ENCODE assay signal across 8 cellular contexts in the genomic region with DNA sequence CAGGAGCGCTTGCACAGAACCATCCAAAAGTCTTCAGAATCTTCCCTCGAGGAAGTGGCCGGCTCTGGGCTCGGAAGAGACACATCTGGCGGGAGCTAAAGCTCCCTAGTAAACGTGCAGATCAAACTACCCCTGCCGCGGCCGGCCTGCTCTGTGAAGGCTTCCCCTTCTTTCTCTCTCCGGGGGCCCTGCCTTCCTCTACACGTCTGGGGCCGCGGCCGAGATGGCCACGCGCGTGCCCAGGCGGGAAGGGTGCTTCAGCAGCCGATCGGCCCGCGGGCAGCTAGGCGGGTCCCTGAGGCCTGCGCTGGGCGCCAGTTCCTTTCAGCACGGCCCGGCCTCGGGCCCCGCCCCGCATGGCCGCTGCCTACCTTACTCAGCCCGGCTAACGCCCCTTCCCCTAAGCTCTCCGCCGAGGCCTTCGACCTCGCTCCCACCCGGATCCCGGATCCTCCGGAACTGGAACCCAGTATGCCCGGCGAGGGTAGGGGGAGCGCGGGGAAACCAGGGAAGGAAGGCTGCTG. TPM values are rescaled to one million over a fixed set of nuclear protein-coding genes. Genes with fewer than 3 reads are reported as not detected.
A peak's percentile ranks its signal among the peaks of the same experiment; 100 is the strongest.
DNase-seq lines count a peak whose midpoint lies in the region; ATAC-seq and TF ChIP-seq lines count a peak whose summit lies in the region.

No MANE protein-coding gene starts in this region.

- no peaks in the 10 kb centered on the region for H3K27me3 Mint-ChIP-seq in activated CD8-positive, alpha-beta T cell treated with anti-CD3 and anti-CD28 coated beads, Interleukin-2, amount 10 ng/mL, durations not matched to agents 7 days and 5 days (ENCODE audit: low read depth)
- H3K27me3 Mint-ChIP-seq in glutamatergic neuron (ENCODE audit: unreplicated experiment), result no peaks in the 10 kb centered on the region

- H2AK5ac ChIP-seq in trophoblast cell (ENCODE audit: low read length), result peak overlapping the region; percentile 80

- peaks cover 42% of the 10 kb centered on the region for H3K4me1 Mint-ChIP-seq in activated CD8-positive, alpha-beta T cell treated with anti-CD3 and anti-CD28 coated beads, Interleukin-2, amount 10 ng/mL, durations not matched to agents 7 days and 5 days (ENCODE audit: low read depth)
- H3K4me1 Mint-ChIP-seq in glutamatergic neuron (ENCODE audit: low read depth, unreplicated experiment), result peaks cover 39% of the 10 kb centered on the region

- peak overlapping the region; percentile 98 for H3K14ac ChIP-seq in trophoblast cell (ENCODE audit: low read length)

- H3K36me3 Mint-ChIP-seq in activated CD8-positive, alpha-beta T cell treated with anti-CD3 and anti-CD28 coated beads, Interleukin-2, amount 10 ng/mL, durations not matched to agents 7 days and 5 days (ENCODE audit: low read depth), result peaks cover 20% of the 10 kb centered on the region
- no peaks in the 10 kb centered on the region for H3K36me3 Mint-ChIP-seq in glutamatergic neuron (ENCODE audit: unreplicated experiment)

- H3K36me3 ChIP-seq in trophoblast cell (ENCODE audit: control insufficient read depth in 1 of 2, insufficient read depth in 2 of 2, low read length in 2 of 2), result peaks cover 20 to 22% of the 10 kb centered on the region in 2 experiments

- peak overlapping the region; percentile 97 for H2BK5ac ChIP-seq in trophoblast cell (ENCODE audit: low read depth, low read length, poor library complexity)

- peak overlapping the region; percentile 92 for H2BK120ac ChIP-seq in trophoblast cell (ENCODE audit: insufficient read depth, low read length, poor library complexity)

- H3K79me1 ChIP-seq in trophoblast cell (ENCODE audit: low read length), result peaks cover 18% of the 10 kb centered on the region

- H3K9me3 Mint-ChIP-seq in activated CD8-positive, alpha-beta T cell treated with anti-CD3 and anti-CD28 coated beads, Interleukin-2, amount 10 ng/mL, durations not matched to agents 7 days and 5 days (ENCODE audit: insufficient read depth), result no peaks in the 10 kb centered on the region
- H3K9me3 Mint-ChIP-seq in glutamatergic neuron (ENCODE audit: unreplicated experiment), result peaks cover 5% of the 10 kb centered on the region

- H3K27ac ChIP-seq in trophoblast cell (ENCODE audit: low read depth, low read length), result peak overlapping the region; percentile 85

- no peaks in the 10 kb centered on the region for H3K27me3 ChIP-seq in trophoblast cell (ENCODE audit: insufficient read depth, low read length)

- no peaks in the 10 kb centered on the region for H3K9me3 ChIP-seq in trophoblast cell (ENCODE audit: insufficient read depth, low read depth, low read length)

- H3K27ac Mint-ChIP-seq in activated CD8-positive, alpha-beta T cell treated with anti-CD3 and anti-CD28 coated beads, Interleukin-2, amount 10 ng/mL, durations not matched to agents 7 days and 5 days, result peak overlapping the region; percentile 95
- H3K27ac Mint-ChIP-seq in glutamatergic neuron (ENCODE audit: unreplicated experiment), result peak overlapping the region; percentile 76

- H3K23ac ChIP-seq in trophoblast cell (ENCODE audit: low read length), result no peak overlapping the region

- H4K8ac ChIP-seq in trophoblast cell (ENCODE audit: low read depth, low read length), result peak overlapping the region; percentile 99

- POLR2A ChIA-PET in activated CD8-positive, alpha-beta T cell treated with anti-CD3 and anti-CD28 coated beads, Interleukin-2, amount 10 ng/mL, durations not matched to agents 7 days and 5 days (lab: Charles Lee), result interaction anchor here (0.6 to 2.0 kb wide), 10 partner anchors 19 to 1906 kb away, joined by 3 to 6 read pairs (median 4); a partner anchor contains a TSS
- POLR2A ChIA-PET in GM10248 (lab: Yijun Ruan, JAX), result no interaction called here

- H2AFZ ChIP-seq in trophoblast cell (ENCODE audit: insufficient read depth, low read length, poor library complexity), result peak overlapping the region; percentile 92

- H2BK12ac ChIP-seq in trophoblast cell (ENCODE audit: low read length), result no peak overlapping the region

- peak overlapping the region; percentile 96 for H3K18ac ChIP-seq in trophoblast cell (ENCODE audit: low read length)

- H3K9ac ChIP-seq in trophoblast cell (ENCODE audit: low read length), result peak overlapping the region; percentile 99

- DNase-seq in GM03348 (ENCODE audit: low spot score) (peak; percentile 67), HT-29 (ENCODE audit: low spot score) (peak; percentile 17), glutamatergic neuron (peak; percentile 61), trophoblast cell (peak; percentile 48 to 55), GM10248 (ENCODE audit: extremely low spot score) (no peak)
- DNase-seq in activated CD8-positive, alpha-beta T cell treated with anti-CD3 and anti-CD28 coated beads, Interleukin-2, amount 10 ng/mL, durations not matched to agents 7 days and 5 days, result peak; percentile 36
- no peak for DNase-seq in effector CD4-positive, alpha-beta T cell

- WGBS in trophoblast cell (ENCODE audit: extremely low coverage, insufficient coverage, insufficient read length), result no CpG with 5 or more reads among the region's 44 CpGs

- H4K91ac ChIP-seq in trophoblast cell (ENCODE audit: low read depth, low read length), result peak overlapping the region; percentile 98

- CTCF ChIA-PET in activated CD8-positive, alpha-beta T cell treated with anti-CD3 and anti-CD28 coated beads, Interleukin-2, amount 10 ng/mL, durations not matched to agents 7 days and 5 days (lab: Charles Lee), result interaction anchor here (1.0 to 5.0 kb wide), 7 partner anchors 27 to 170 kb away, joined by 3 to 19 read pairs (median 4); no protein-coding TSS in a partner anchor
- CTCF ChIA-PET in GM10248 (lab: Yijun Ruan, JAX), result interaction anchor here (0.9 to 2.5 kb wide), 5 partner anchors 13 to 94 kb away, joined by 3 to 9 read pairs (median 5); no protein-coding TSS in a partner anchor

- ATAC-seq in GM21515 (IDR thresholded peaks at IDR 0.05; ENCODE audit: unreplicated experiment), result peak; percentile 19
- ATAC-seq in activated CD8-positive, alpha-beta T cell treated with anti-CD3 and anti-CD28 coated beads, Interleukin-2, amount 10 ng/mL, durations not matched to agents 7 days and 5 days, result peak; percentile 29

- TF ChIP-seq CTCF in glutamatergic neuron (IDR thresholded peaks at IDR 0.05; ENCODE audit: partially characterized antibody, unreplicated experiment), result peak; percentile 1
- no peak for TF ChIP-seq CTCF in GM10248 (IDR thresholded peaks at IDR 0.05; ENCODE audit: control extremely low read depth, extremely low read depth, low read depth, missing control alignments)

- peak overlapping the region; percentile 89 for H4K12ac ChIP-seq in trophoblast cell (ENCODE audit: low read depth, low read length)

- H3K4me3 Mint-ChIP-seq in activated CD8-positive, alpha-beta T cell treated with anti-CD3 and anti-CD28 coated beads, Interleukin-2, amount 10 ng/mL, durations not matched to agents 7 days and 5 days, result peak overlapping the region; percentile 93
- H3K4me3 Mint-ChIP-seq in glutamatergic neuron (ENCODE audit: unreplicated experiment), result peak overlapping the region; percentile 88

- H3K4me3 ChIP-seq in trophoblast cell (ENCODE audit: low read depth, low read length), result peak overlapping the region; percentile 96

- H3K4me1 ChIP-seq in trophoblast cell (ENCODE audit: control insufficient read depth in 1 of 2, insufficient read depth in 2 of 2, low read length in 2 of 2), result peaks cover 16 to 21% of the 10 kb centered on the region in 2 experiments

- peak overlapping the region; percentile 98 for H3K4ac ChIP-seq in trophoblast cell (ENCODE audit: low read depth, low read length)

- peaks cover 46% of the 10 kb centered on the region for H3K79me2 ChIP-seq in trophoblast cell (ENCODE audit: control insufficient read depth, insufficient read depth, low read length, poor library complexity)

- peak overlapping the region; percentile 88 for H3K4me2 ChIP-seq in trophoblast cell (ENCODE audit: low read length)

RNA-seq across cellular contexts. Expression of a gene that starts 0.4 kb away (rescaled TPM):
- 34.1 and 36.5 TPM in 2 replicates for total RNA-seq in HT-29 (2014; rRNA removed; shearing (Covaris generic))
- total RNA-seq in activated CD8-positive, alpha-beta T cell treated with anti-CD3 and anti-CD28 coated beads, Interleukin-2, amount 10 ng/mL, durations not matched to agents 7 days and 5 days, result 10 to 100 TPM; 22.2 to 27.7 TPM
- 26.0 TPM for total RNA-seq in glutamatergic neuron (ENCODE audit: unreplicated experiment)
- 41.4 and 42.5 TPM in 2 replicates for polyA plus RNA-seq in trophoblast cell (2013)

RNA-seq across cellular contexts. Expression of a gene that starts 39.7 kb away (rescaled TPM):
- 0.97 and 1.1 TPM in 2 replicates for total RNA-seq in HT-29 (2014; rRNA removed; shearing (Covaris generic))
- 1 to 10 TPM; 1.1 to 1.3 TPM for total RNA-seq in activated CD8-positive, alpha-beta T cell treated with anti-CD3 and anti-CD28 coated beads, Interleukin-2, amount 10 ng/mL, durations not matched to agents 7 days and 5 days
- total RNA-seq in glutamatergic neuron (ENCODE audit: unreplicated experiment), result 45.9 TPM
- 30.2 and 32.0 TPM in 2 replicates for polyA plus RNA-seq in trophoblast cell (2013)

Comparison
In these comparisons a context has a peak if more than half of its experiments do, and no peak if none do; other contexts are left out.
1. DNase-seq: peak in GM03348 (single experiment), HT-29 (single experiment), activated CD8-positive, alpha-beta T cell treated with anti-CD3 and anti-CD28 coated beads, Interleukin-2, amount 10 ng/mL, durations not matched to agents 7 days and 5 days (single experiment), glutamatergic neuron (single experiment) and trophoblast cell (2 of 2); none in GM10248 (single experiment) and effector CD4-positive, alpha-beta T cell (single experiment).
2. RNA of a gene that starts 39.7 kb away (total RNA-seq): 45.9 TPM in glutamatergic neuron (single experiment); 1.1 to 1.3 TPM in activated CD8-positive, alpha-beta T cell treated with anti-CD3 and anti-CD28 coated beads, Interleukin-2, amount 10 ng/mL, durations not matched to agents 7 days and 5 days and 0.97 to 1.1 TPM in HT-29; every median in the first group is over 10 times any median in the second.